ENCODE assay signal across 8 cellular contexts in genomic region chr4:13627606-13628301, GRCh38. TPM values are rescaled to one million over a fixed set of nuclear protein-coding genes. Genes with fewer than 3 reads are reported as not detected.
DNase-seq lines count a peak whose midpoint lies in the region; ATAC-seq and TF ChIP-seq lines count a peak whose summit lies in the region.

Gene BOD1L1, minus strand, starts transcription at chr4:13627725. Its CDS starts 138 bp downstream, at chr4:13627587.

- peaks cover 44% of the 10 kb centered on the region for H3K79me2 ChIP-seq in hepatocyte

- peak; percentile 41 for TF ChIP-seq CTCF in hepatocyte (IDR thresholded peaks at IDR 0.05; ENCODE audit: poor library complexity)

- peak within 1 kb of the TSS; percentile 91 for H2AFZ ChIP-seq in hepatocyte

- peaks cover 16% of the 10 kb centered on the region for H4K20me1 ChIP-seq in hepatocyte (ENCODE audit: insufficient read depth, poor library complexity, severe bottlenecking)

- DNase-seq in NCI-H146 treated with DMSO at 0.1 percent for 48 hours (lab: John Stamatoyannopoulos, UW; ENCODE audit: unreplicated experiment) (peak; percentile 74), T-helper 2 cell (peak; percentile 43 to 91 (median 60)), anterior cingulate cortex (lab: John Stamatoyannopoulos, UW) (peak; percentile 55 to 94 (median 89)), hepatocyte (ENCODE audit: low spot score) (peak; percentile 92), renal cortical epithelial cell (ENCODE audit: low read depth) (peak; percentile 86), OCI-M2 (lab: John Stamatoyannopoulos, UW; ENCODE audit: unreplicated experiment) (no peak)

- no peaks in the 10 kb centered on the region for H3K27me3 ChIP-seq in hepatocyte

- TF ChIP-seq POLR2A in GM15510 (IDR thresholded peaks at IDR 0.05; ENCODE audit: borderline replicate concordance, extremely low read depth, insufficient read length): peak; percentile 87

- WGBS in hepatocyte (ENCODE audit: low lambda C conversion rate, missing lambda C conversion rate): 1% methylated on average over 55 of the region's 55 CpGs

- no peaks in the 10 kb centered on the region for H3K9me2 ChIP-seq in hepatocyte (replicated peaks; ENCODE audit: insufficient read depth)

- peak within 1 kb of the TSS; percentile 95 for H3K27ac ChIP-seq in hepatocyte

- H3K36me3 ChIP-seq in hepatocyte (replicated peaks; ENCODE audit: insufficient read depth, low read depth): no peaks in the 10 kb centered on the region

- no peaks in the 10 kb centered on the region for H3K9me3 ChIP-seq in hepatocyte (ENCODE audit: low read depth)

- peak; percentile 80 for ATAC-seq in HG02884 (IDR thresholded peaks at IDR 0.05; ENCODE audit: unreplicated experiment)

- peaks cover 9% of the 10 kb centered on the region for H3K4me1 ChIP-seq in hepatocyte (ENCODE audit: insufficient read depth)

- H3K4me2 ChIP-seq in hepatocyte: peak within 1 kb of the TSS; percentile 94

- H3K4me3 ChIP-seq in hepatocyte: peak within 1 kb of the TSS; percentile 92

RNA-seq across cellular contexts. Expression of gene BOD1L1, which starts in this region (rescaled TPM):
- total RNA-seq in hepatocyte (29.1 and 29.5 TPM in 2 replicates), renal cortical epithelial cell (20.7 and 63.0 TPM in 2 replicates)
- polyA plus RNA-seq in hepatocyte: 11.9 and 14.7 TPM in 2 replicates
